ENCODE assay signal across 8 cellular contexts in the genomic region with DNA sequence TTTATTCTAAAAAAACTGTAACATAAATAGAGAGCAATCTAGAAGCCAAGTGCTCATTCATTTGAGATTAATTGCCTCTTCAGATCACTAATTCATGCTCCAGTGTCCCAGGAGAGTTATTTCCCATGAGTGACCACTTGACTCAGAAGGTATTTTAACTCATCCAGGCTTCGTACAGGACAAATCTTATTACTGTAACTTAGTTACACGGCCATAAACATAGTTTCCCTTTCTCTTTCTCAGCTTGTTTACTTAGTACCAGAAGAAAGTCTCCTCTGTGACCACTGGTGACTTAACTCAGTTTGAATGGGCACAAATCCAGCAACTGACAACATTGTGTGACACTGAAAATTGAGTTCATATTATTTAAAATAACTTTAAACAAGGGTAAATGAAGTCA. TPM values are rescaled to one million over a fixed set of nuclear protein-coding genes. Genes with fewer than 3 reads are reported as not detected.
DNase-seq lines count a peak whose midpoint lies in the region; ATAC-seq and TF ChIP-seq lines count a peak whose summit lies in the region.

No MANE protein-coding gene starts in this region.

- H3K4me3 ChIP-seq in GM12864 (ENCODE audit: low read depth, low read length) (no peak overlapping the region; the same call in 1 of the 2 replicates), Peyer's patch (peak overlapping the region in 1 of 4 donors; percentile 5)

- TF ChIP-seq CTCF in GM12864 (IDR thresholded peaks at IDR 0.05; ENCODE audit: low read depth, low read length, missing control alignments) (no peak), Peyer's patch (IDR thresholded peaks at IDR 0.05) (peak in 3 of 6 experiments; percentile 9 to 15 (median 13))

- DNase-seq in GM12864 (ENCODE audit: low read depth) (peak; percentile 31), NCI-H2029 treated with DMSO at 0.1 percent for 48 hours (lab: John Stamatoyannopoulos, UW) (peak; percentile 27), iris pigment epithelial cell (ENCODE audit: low read depth) (peak; percentile 61), Peyer's patch (no peak)
- no peak for DNase-seq in effector CD4-positive, alpha-beta T cell
- no peak for DNase-seq in stimulated activated CD4-positive, alpha-beta T cell treated with anti-CD3 and anti-CD28 coated beads, Interleukin-15, amount 100 ng/mL, for 24 hours

- no peaks in the 10 kb centered on the region for H3K9me3 ChIP-seq in Peyer's patch

- no peaks in the 10 kb centered on the region for H3K27me3 ChIP-seq in Peyer's patch

- no peak overlapping the region for H3K27ac ChIP-seq in Peyer's patch

- H3K36me3 ChIP-seq in Peyer's patch, result no peaks in the 10 kb centered on the region

- no peak for TF ChIP-seq POLR2A in Peyer's patch (IDR thresholded peaks at IDR 0.05)

- ATAC-seq in HG02610 (IDR thresholded peaks at IDR 0.05; ENCODE audit: unreplicated experiment), result peak; percentile 65
- ATAC-seq in esophagus mucosa, result no peak

- H3K4me1 ChIP-seq in Peyer's patch, result peaks cover 0 to 9% (median 0%) of the 10 kb centered on the region in 4 donors

RNA-seq across cellular contexts. Expression of a gene that starts 25.3 kb away (rescaled TPM):
- total RNA-seq in Peyer's patch (10 to 100 TPM; 35.5 to 61.6 (median 45.5) TPM), esophagus mucosa (86.5 TPM)

Comparison
In these comparisons a context has a peak if more than half of its experiments do, and no peak if none do; other contexts are left out.
1. DNase-seq: peak in GM12864 (single experiment), NCI-H2029 treated with DMSO at 0.1 percent for 48 hours (single experiment) and iris pigment epithelial cell (single experiment); none in Peyer's patch (0 of 3), effector CD4-positive, alpha-beta T cell (single experiment) and stimulated activated CD4-positive, alpha-beta T cell treated with anti-CD3 and anti-CD28 coated beads, Interleukin-15, amount 100 ng/mL, for 24 hours (single experiment).